In genomic region chr14:65206448-65207096, GRCh38 we compare ENCODE assay signal across 8 cellular contexts.
DNase-seq lines count a peak whose midpoint lies in the region; ATAC-seq lines count a peak whose summit lies in the region.

No MANE protein-coding gene starts in this region.

- H3K27me3 Mint-ChIP-seq in CD8-positive, alpha-beta memory T cell: peaks cover 0 to 3% of the 10 kb centered on the region in 2 donors
- H3K27me3 Mint-ChIP-seq in activated CD4-positive, alpha-beta memory T cell treated with anti-CD3 and anti-CD28 coated beads for 36 hours: peaks cover 2% of the 10 kb centered on the region

- H3K4me3 ChIP-seq in CD8-positive, alpha-beta memory T cell (ENCODE audit: low read length): peak overlapping the region; percentile 36

- intact Hi-C loops in activated CD4-positive, alpha-beta memory T cell treated with anti-CD3 and anti-CD28 coated beads for 36 hours (cut with micrococcal nuclease): loop anchor here (1.0 to 5.0 kb wide), 13 partner anchors 26 to 722 kb away; partner anchors contain the start of genes FNTB and MAX

- in situ Hi-C loops in KBM-7 (cut with MboI; ENCODE audit: low pct_unique_long_range_greater_than_20kb, low sequenced_read_pairs): no loop called here

- peaks cover 50 to 63% (median 62%) of the 10 kb centered on the region in 3 donors for H3K4me1 Mint-ChIP-seq in CD8-positive, alpha-beta memory T cell
- H3K4me1 Mint-ChIP-seq in activated CD4-positive, alpha-beta memory T cell treated with anti-CD3 and anti-CD28 coated beads for 36 hours (ENCODE audit: low read depth): peaks cover 61% of the 10 kb centered on the region
- H3K4me1 Mint-ChIP-seq in stimulated activated effector memory CD8-positive, alpha-beta T cell treated with anti-CD3 and anti-CD28 coated beads, Interleukin-12 subunit alpha, Interleukin-12 subunit beta, amount 100 ng/mL, for 72 hours: peaks cover 66% of the 10 kb centered on the region

- peaks cover 48% of the 10 kb centered on the region for H3K4me1 ChIP-seq in CD8-positive, alpha-beta memory T cell (ENCODE audit: insufficient read depth, low read length)

- H3K4me3 Mint-ChIP-seq in CD8-positive, alpha-beta memory T cell: peak overlapping the region; percentile 8 to 78 (median 73)
- H3K4me3 Mint-ChIP-seq in activated CD4-positive, alpha-beta memory T cell treated with anti-CD3 and anti-CD28 coated beads for 36 hours: peak overlapping the region; percentile 54
- H3K4me3 Mint-ChIP-seq in stimulated activated effector memory CD8-positive, alpha-beta T cell treated with anti-CD3 and anti-CD28 coated beads, Interleukin-12 subunit alpha, Interleukin-12 subunit beta, amount 100 ng/mL, for 72 hours: peak overlapping the region; percentile 59

- H3K27ac Mint-ChIP-seq in CD8-positive, alpha-beta memory T cell: peak overlapping the region in 7 of 8 donors; percentile 52 to 85 (median 76)
- H3K27ac Mint-ChIP-seq in activated CD4-positive, alpha-beta memory T cell treated with anti-CD3 and anti-CD28 coated beads for 36 hours: peak overlapping the region; percentile 82
- peak overlapping the region; percentile 80 for H3K27ac Mint-ChIP-seq in stimulated activated effector memory CD8-positive, alpha-beta T cell treated with anti-CD3 and anti-CD28 coated beads, Interleukin-12 subunit alpha, Interleukin-12 subunit beta, amount 100 ng/mL, for 72 hours

- no peak overlapping the region for H3K27ac ChIP-seq in CD8-positive, alpha-beta memory T cell (ENCODE audit: low read depth, low read length)

- no peaks in the 10 kb centered on the region for H3K36me3 ChIP-seq in CD8-positive, alpha-beta memory T cell (ENCODE audit: insufficient read depth, low read length)

- no peaks in the 10 kb centered on the region for H3K27me3 ChIP-seq in CD8-positive, alpha-beta memory T cell (ENCODE audit: insufficient read depth, low read length, poor library complexity, severe bottlenecking)

- CTCF ChIA-PET in CD8-positive, alpha-beta memory T cell (lab: Charles Lee): interaction anchor here (0.6 kb wide), 1 partner anchor 659 kb away, joined by 3 read pairs; no protein-coding TSS in a partner anchor
- CTCF ChIA-PET in activated CD4-positive, alpha-beta memory T cell treated with anti-CD3 and anti-CD28 coated beads for 36 hours (lab: Charles Lee): interaction anchor here (0.6 to 1.6 kb wide), 7 partner anchors 15 to 754 kb away, joined by 3 to 6 read pairs (median 4); partner anchors contain the start of gene MAX

- no peaks in the 10 kb centered on the region for H3K9me3 Mint-ChIP-seq in CD8-positive, alpha-beta memory T cell
- H3K9me3 Mint-ChIP-seq in activated CD4-positive, alpha-beta memory T cell treated with anti-CD3 and anti-CD28 coated beads for 36 hours: peaks cover 10% of the 10 kb centered on the region
- peaks cover 2% of the 10 kb centered on the region for H3K9me3 Mint-ChIP-seq in stimulated activated effector memory CD8-positive, alpha-beta T cell treated with anti-CD3 and anti-CD28 coated beads, Interleukin-12 subunit alpha, Interleukin-12 subunit beta, amount 100 ng/mL, for 72 hours

- no peaks in the 10 kb centered on the region for H3K36me3 Mint-ChIP-seq in CD8-positive, alpha-beta memory T cell
- H3K36me3 Mint-ChIP-seq in activated CD4-positive, alpha-beta memory T cell treated with anti-CD3 and anti-CD28 coated beads for 36 hours: peaks cover 4% of the 10 kb centered on the region
- peaks cover 14% of the 10 kb centered on the region for H3K36me3 Mint-ChIP-seq in stimulated activated effector memory CD8-positive, alpha-beta T cell treated with anti-CD3 and anti-CD28 coated beads, Interleukin-12 subunit alpha, Interleukin-12 subunit beta, amount 100 ng/mL, for 72 hours

- no peak for DNase-seq in CD8-positive, alpha-beta memory T cell
- peak; percentile 35 for DNase-seq in activated CD4-positive, alpha-beta memory T cell treated with anti-CD3 and anti-CD28 coated beads for 36 hours
- DNase-seq in stimulated activated effector memory CD8-positive, alpha-beta T cell treated with anti-CD3 and anti-CD28 coated beads, Interleukin-12 subunit alpha, Interleukin-12 subunit beta, amount 100 ng/mL, for 72 hours (ENCODE audit: low spot score in 2 of 2): peak in 1 of 2 donors; percentile 66
- DNase-seq in NCI-H146 treated with DMSO at 0.1 percent for 48 hours (lab: John Stamatoyannopoulos, UW; ENCODE audit: unreplicated experiment) (no peak), SKM-1 treated with dmso at 0.1 percent for 144 hours (lab: John Stamatoyannopoulos, UW; ENCODE audit: unreplicated experiment) (no peak), KBM-7 (no peak)

- POLR2A ChIA-PET in CD8-positive, alpha-beta memory T cell (lab: Charles Lee): interaction anchor here (0.8 kb wide), 2 partner anchors 76 to 109 kb away, joined by 3 read pairs; no protein-coding TSS in a partner anchor
- POLR2A ChIA-PET in activated CD4-positive, alpha-beta memory T cell treated with anti-CD3 and anti-CD28 coated beads for 36 hours (lab: Charles Lee): interaction anchor here (0.6 to 1.6 kb wide), 8 partner anchors 9 to 209 kb away, joined by 3 to 8 read pairs (median 4); no protein-coding TSS in a partner anchor

- ATAC-seq in GM19397 (IDR thresholded peaks at IDR 0.05; ENCODE audit: unreplicated experiment): peak; percentile 64
- peak; percentile 76 for ATAC-seq in HG03354 (IDR thresholded peaks at IDR 0.05; ENCODE audit: poor library complexity, severe bottlenecking, unreplicated experiment)
- peak; percentile 92 for ATAC-seq in stimulated activated effector memory CD8-positive, alpha-beta T cell treated with anti-CD3 and anti-CD28 coated beads, Interleukin-12 subunit alpha, Interleukin-12 subunit beta, amount 100 ng/mL, for 72 hours

- H3K9me3 ChIP-seq in CD8-positive, alpha-beta memory T cell (ENCODE audit: low read length): no peaks in the 10 kb centered on the region
